25 cellular contexts compared by ENCODE assay signal in the genomic region with DNA sequence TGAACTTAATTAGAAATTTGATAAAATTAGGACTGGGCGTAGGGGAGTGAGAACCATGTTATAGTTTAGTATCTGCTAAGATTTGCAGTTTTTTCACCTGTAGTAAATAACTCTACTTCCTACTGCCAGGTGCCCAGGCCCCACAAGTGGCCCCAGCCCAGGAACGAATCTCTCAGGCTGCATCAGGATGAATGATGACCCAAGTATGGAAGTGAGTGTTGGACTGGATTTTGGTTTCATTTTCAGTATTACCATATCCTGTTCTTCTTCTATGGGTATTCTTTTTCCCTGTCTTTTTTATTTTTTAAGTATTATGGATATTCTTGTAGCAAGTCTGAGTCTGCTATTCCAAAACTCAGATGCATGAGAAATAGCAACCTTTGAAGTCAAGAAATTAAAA.
A peak's percentile ranks its signal among the peaks of the same experiment; 100 is the strongest.
DNase-seq lines count a peak whose midpoint lies in the region; ATAC-seq, FAIRE-seq and TF ChIP-seq lines count a peak whose summit lies in the region.
"Had no signal": no experiment of that assay in that cellular context is flagged by ENCODE, and none has a peak within 500 bp of the region (broad histone marks: within the 10 kb centered on the region; RNA-seq: fewer than 3 reads in every experiment).

No MANE protein-coding gene starts in this region.

- peaks cover 100% of the 10 kb centered on the region for H3K4me1 ChIP-seq in BLaER1

- no peaks in the 10 kb centered on the region for H3K9me3 Mint-ChIP-seq in memory B cell
- H3K9me3 Mint-ChIP-seq: activated naive CD4-positive, alpha-beta T cell treated with anti-CD3 and anti-CD28 coated beads, Interleukin-2, amount 10 ng/mL, durations not matched to agents 7 days and 5 days had no signal

- H4K20me1 ChIP-seq in BLaER1: peaks cover 100% of the 10 kb centered on the region

- no peaks in the 10 kb centered on the region for H3K9me3 ChIP-seq in BLaER1
- H3K9me3 ChIP-seq: stomach had no signal

- no peak overlapping the region for H3K4me3 Mint-ChIP-seq in memory B cell
- H3K4me3 Mint-ChIP-seq: activated CD8-positive, alpha-beta T cell treated with anti-CD3 and anti-CD28 coated beads, Interleukin-2, amount 10 ng/mL, durations not matched to agents 7 days and 5 days; activated naive CD4-positive, alpha-beta T cell treated with anti-CD3 and anti-CD28 coated beads, Interleukin-2, amount 10 ng/mL, durations not matched to agents 7 days and 5 days had no signal

- peak overlapping the region; percentile 96 for H3K9ac ChIP-seq in BLaER1

- no peaks in the 10 kb centered on the region for H3K27me3 Mint-ChIP-seq in memory B cell
- H3K27me3 Mint-ChIP-seq: activated naive CD4-positive, alpha-beta T cell treated with anti-CD3 and anti-CD28 coated beads, Interleukin-2, amount 10 ng/mL, durations not matched to agents 7 days and 5 days had no signal

- no peaks in the 10 kb centered on the region for H3K27me3 ChIP-seq in BLaER1
- H3K27me3 ChIP-seq: stomach had no signal

- H3K36me3 Mint-ChIP-seq in memory B cell: peaks cover 49% of the 10 kb centered on the region

- peak overlapping the region; percentile 94 for H3K4me2 ChIP-seq in BLaER1

- ATAC-seq in memory B cell (ENCODE audit: low read depth) (no peak), GM21526 (IDR thresholded peaks at IDR 0.05; ENCODE audit: low FRiP score, unreplicated experiment) (no peak)
- ATAC-seq: activated CD8-positive, alpha-beta T cell treated with anti-CD3 and anti-CD28 coated beads, Interleukin-2, amount 10 ng/mL, durations not matched to agents 7 days and 5 days had no signal

- H3K27ac ChIP-seq in BLaER1: peak overlapping the region; percentile 99
- H3K27ac ChIP-seq: SK-N-MC, stomach had no signal

- peaks cover 42% of the 10 kb centered on the region for H3K4me1 Mint-ChIP-seq in memory B cell

- DNase-seq in GM19239 (ENCODE audit: insufficient read length, low spot score): no peak
- DNase-seq in memory B cell (ENCODE audit: low spot score in 2 of 2): no peak
- DNase-seq in GM12891 (ENCODE audit: insufficient read length, low spot score): no peak
- no peak for DNase-seq in 8988T
- no peak for DNase-seq in GM10266 (ENCODE audit: extremely low spot score)
- DNase-seq: activated CD8-positive, alpha-beta T cell treated with anti-CD3 and anti-CD28 coated beads, Interleukin-2, amount 10 ng/mL, durations not matched to agents 7 days and 5 days; activated naive CD4-positive, alpha-beta T cell treated with anti-CD3 and anti-CD28 coated beads, Interleukin-2, amount 10 ng/mL, durations not matched to agents 7 days and 5 days; activated T-cell treated with anti-CD3 and anti-CD28 coated beads, Interleukin-2, amount 50 U/mL, for 48 hours; AML-193; aorta; caudate nucleus; KG1; NCI-H1092; NCI-H2081; NK-92 treated with Interleukin-12 subunit alpha and Interleukin-12 subunit beta, amount 100 ng/mL, for 24 hours; RPMI8226; stimulated activated CD4-positive, alpha-beta T cell treated with anti-CD3 and anti-CD28 coated beads, Interleukin-4, amount 100 ng/mL, for 24 hours; stomach; T1000; trophoblast cell had no signal

- TF ChIP-seq POLR2A in GM12891 (IDR thresholded peaks at IDR 0.05; ENCODE audit: low read depth, low read length): no peak

- no peak for TF ChIP-seq CTCF in WI38 (IDR thresholded peaks at IDR 0.05; ENCODE audit: low read depth, low read length)
- no peak for TF ChIP-seq CTCF in GM10266 (IDR thresholded peaks at IDR 0.05; ENCODE audit: control insufficient read depth, insufficient read depth, low read depth, missing control alignments)

- H3K4me3 ChIP-seq in BLaER1 (peak overlapping the region; percentile 79), WI38 (ENCODE audit: low read depth, low read length) (0 out of 2 replicates have a peak overlapping the region, but pooled peaks have one; percentile 14)
- H3K4me3 ChIP-seq: SK-N-MC, stomach had no signal

- peaks cover 100% of the 10 kb centered on the region for H3K36me3 ChIP-seq in BLaER1

- H3K27ac Mint-ChIP-seq in memory B cell: peak overlapping the region; percentile 90
- H3K27ac Mint-ChIP-seq: activated CD8-positive, alpha-beta T cell treated with anti-CD3 and anti-CD28 coated beads, Interleukin-2, amount 10 ng/mL, durations not matched to agents 7 days and 5 days; activated naive CD4-positive, alpha-beta T cell treated with anti-CD3 and anti-CD28 coated beads, Interleukin-2, amount 10 ng/mL, durations not matched to agents 7 days and 5 days had no signal

- FAIRE-seq in GM19239 (lab: Jason Lieb, UNC) (peak; percentile 18), GM12891 (lab: Jason Lieb, UNC) (no peak)
- FAIRE-seq: H1 had no signal

TF ChIP-seq in GM12891, 5 proteins besides CTCF, POLR2A, EP300 and RAD21:
- TF ChIP-seq POU2F2 (IDR thresholded peaks at IDR 0.05; ENCODE audit: low read depth, low read length) (no peak), TAF1 (IDR thresholded peaks at IDR 0.05; ENCODE audit: low read depth, low read length) (no peak), POLR2AphosphoS5 (IDR thresholded peaks at IDR 0.05; ENCODE audit: low read depth, low read length) (no peak), PAX5 (IDR thresholded peaks at IDR 0.05; ENCODE audit: insufficient read depth, low read length, severe bottlenecking) (no peak)
